In the genomic region with DNA sequence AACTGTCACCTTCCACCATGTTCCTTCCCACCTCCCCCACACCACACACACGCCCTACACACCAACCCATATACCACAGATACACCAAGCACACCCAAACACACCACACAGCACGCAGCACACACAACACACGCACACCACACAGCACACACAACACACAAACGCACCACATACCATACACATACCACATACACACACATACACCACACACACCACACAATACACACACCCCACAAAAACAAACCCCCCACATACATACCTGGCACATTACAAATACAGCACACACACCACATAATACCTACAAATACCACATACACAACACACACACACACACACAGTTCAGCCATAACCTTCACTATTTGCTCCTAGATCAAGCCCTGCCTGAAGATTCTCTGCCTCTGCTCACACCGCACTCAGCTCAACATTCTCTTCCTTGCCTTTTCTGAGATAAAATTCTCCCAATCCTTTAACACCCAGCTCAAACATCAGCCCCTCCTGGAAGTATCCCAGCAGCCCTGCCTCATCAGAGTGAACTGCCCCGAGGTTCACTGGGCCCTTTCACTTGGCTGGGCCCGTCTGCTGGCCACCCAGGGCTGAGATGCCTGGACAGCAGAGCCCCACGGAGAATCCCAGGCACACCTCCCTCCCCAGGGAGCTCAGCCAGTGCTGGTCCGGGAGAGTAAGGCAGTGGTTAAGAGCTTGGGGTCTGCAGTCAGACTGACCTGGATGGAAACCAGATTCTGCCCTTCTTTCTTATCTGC, we compare ENCODE assay signal across 11 cellular contexts. TPM values are rescaled to one million over a fixed set of nuclear protein-coding genes. Genes with fewer than 3 reads are reported as not detected.
DNase-seq lines count a peak whose midpoint lies in the region; ATAC-seq, FAIRE-seq and TF ChIP-seq lines count a peak whose summit lies in the region.
"Had no signal": no experiment of that assay in that cellular context is flagged by ENCODE, and none has a peak within 500 bp of the region (broad histone marks: within the 10 kb centered on the region; RNA-seq: fewer than 3 reads in every experiment).

No MANE protein-coding gene starts in this region.

- TF ChIP-seq CTCF in HFFc6 (IDR thresholded peaks at IDR 0.05) (no peak), kidney (IDR thresholded peaks at IDR 0.05; ENCODE audit: borderline replicate concordance, extremely low read depth, insufficient read depth) (no peak)

- H3K9me3 Mint-ChIP-seq in HFFc6 = no peaks in the 10 kb centered on the region
- no peaks in the 10 kb centered on the region for H3K9me3 Mint-ChIP-seq in activated naive CD8-positive, alpha-beta T cell treated with anti-CD3 and anti-CD28 coated beads, Interleukin-2, amount 50 U/mL, for 24 hours
- H3K9me3 Mint-ChIP-seq in stimulated activated naive CD8-positive, alpha-beta T cell treated with anti-CD3 and anti-CD28 coated beads, Interleukin-15, amount 100 ng/mL, for 72 hours = no peaks in the 10 kb centered on the region

- no peak for ATAC-seq in activated naive CD8-positive, alpha-beta T cell treated with anti-CD3 and anti-CD28 coated beads, Interleukin-2, amount 50 U/mL, for 24 hours
- ATAC-seq in stimulated activated naive CD8-positive, alpha-beta T cell treated with anti-CD3 and anti-CD28 coated beads, Interleukin-15, amount 100 ng/mL, for 72 hours = peak; percentile 26
- ATAC-seq in GM21786 (IDR thresholded peaks at IDR 0.05; ENCODE audit: unreplicated experiment) = no peak

- H3K27me3 Mint-ChIP-seq in HFFc6 (ENCODE audit: insufficient read depth) = peaks cover 3% of the 10 kb centered on the region
- H3K27me3 Mint-ChIP-seq in activated naive CD8-positive, alpha-beta T cell treated with anti-CD3 and anti-CD28 coated beads, Interleukin-2, amount 50 U/mL, for 24 hours = no peaks in the 10 kb centered on the region
- H3K27me3 Mint-ChIP-seq in stimulated activated naive CD8-positive, alpha-beta T cell treated with anti-CD3 and anti-CD28 coated beads, Interleukin-15, amount 100 ng/mL, for 72 hours = no peaks in the 10 kb centered on the region

- H3K4me3 Mint-ChIP-seq in HFFc6 = no peak overlapping the region
- H3K4me3 Mint-ChIP-seq in activated naive CD8-positive, alpha-beta T cell treated with anti-CD3 and anti-CD28 coated beads, Interleukin-2, amount 50 U/mL, for 24 hours = no peak overlapping the region
- no peak overlapping the region for H3K4me3 Mint-ChIP-seq in stimulated activated naive CD8-positive, alpha-beta T cell treated with anti-CD3 and anti-CD28 coated beads, Interleukin-15, amount 100 ng/mL, for 72 hours

- H3K27ac Mint-ChIP-seq in HFFc6 = peak overlapping the region; percentile 72
- H3K27ac Mint-ChIP-seq in activated naive CD8-positive, alpha-beta T cell treated with anti-CD3 and anti-CD28 coated beads, Interleukin-2, amount 50 U/mL, for 24 hours = peak overlapping the region; percentile 78
- peak overlapping the region; percentile 49 to 81 for H3K27ac Mint-ChIP-seq in stimulated activated naive CD8-positive, alpha-beta T cell treated with anti-CD3 and anti-CD28 coated beads, Interleukin-15, amount 100 ng/mL, for 72 hours

- peaks cover 0 to 5% of the 10 kb centered on the region in 2 donors for H3K4me1 ChIP-seq in kidney (ENCODE audit: control insufficient read depth in 1 of 2, insufficient read depth in 1 of 2, low read depth in 1 of 2, low read length in 2 of 2)

- no peaks in the 10 kb centered on the region for H3K36me3 ChIP-seq in kidney (ENCODE audit: control insufficient read depth in 1 of 2, insufficient read depth in 2 of 2, low read length in 2 of 2)

- peaks cover 28% of the 10 kb centered on the region for H3K4me1 Mint-ChIP-seq in HFFc6 (ENCODE audit: low read depth)
- peaks cover 24% of the 10 kb centered on the region for H3K4me1 Mint-ChIP-seq in activated naive CD8-positive, alpha-beta T cell treated with anti-CD3 and anti-CD28 coated beads, Interleukin-2, amount 50 U/mL, for 24 hours
- peaks cover 41% of the 10 kb centered on the region for H3K4me1 Mint-ChIP-seq in stimulated activated naive CD8-positive, alpha-beta T cell treated with anti-CD3 and anti-CD28 coated beads, Interleukin-15, amount 100 ng/mL, for 72 hours

- H3K9me3 ChIP-seq in kidney (ENCODE audit: control insufficient read depth in 1 of 2, low read length in 2 of 2) = no peaks in the 10 kb centered on the region

- intact Hi-C loops in kidney (cut with DNase I) = no loop called here

- H3K4me3 ChIP-seq in kidney (ENCODE audit: low read length in 2 of 2) = no peak overlapping the region

- H3K36me3 Mint-ChIP-seq in HFFc6 (ENCODE audit: low read depth) = peaks cover 17% of the 10 kb centered on the region
- peaks cover 48% of the 10 kb centered on the region for H3K36me3 Mint-ChIP-seq in activated naive CD8-positive, alpha-beta T cell treated with anti-CD3 and anti-CD28 coated beads, Interleukin-2, amount 50 U/mL, for 24 hours (ENCODE audit: low read depth)

- peak overlapping the region; percentile 63 to 85 for H3K27ac ChIP-seq in kidney (ENCODE audit: low read depth in 2 of 2, low read length in 2 of 2)

- no peak for DNase-seq in HFFc6
- DNase-seq in activated naive CD8-positive, alpha-beta T cell treated with anti-CD3 and anti-CD28 coated beads, Interleukin-2, amount 50 U/mL, for 24 hours = no peak
- no peak for DNase-seq in kidney
- DNase-seq in stimulated activated naive CD8-positive, alpha-beta T cell treated with anti-CD3 and anti-CD28 coated beads, Interleukin-15, amount 100 ng/mL, for 72 hours = no peak
- DNase-seq in SIG-M5 treated with dmso at 0.1 percent for 504 hours (lab: John Stamatoyannopoulos, UW; ENCODE audit: unreplicated experiment) = no peak
- no peak for DNase-seq in COLO829 (ENCODE audit: low spot score)
- no peak for DNase-seq in COR-L47 (lab: John Stamatoyannopoulos, UW)
- DNase-seq: activated CD4-positive, CD25-positive, alpha-beta regulatory T cell treated with anti-CD3 and anti-CD28 coated beads, Interleukin-2, amount 50 U/mL, for 72 hours; effector CD4-positive, alpha-beta T cell; stimulated activated CD4-positive, alpha-beta T cell treated with anti-CD3 and anti-CD28 coated beads, Interleukin-4, amount 100 ng/mL, for 24 hours had no signal

- no peak for FAIRE-seq in kidney (lab: Jason Lieb, UNC)

- H3K9ac ChIP-seq in kidney (ENCODE audit: low read length in 2 of 2) = peak overlapping the region in 1 of 2 donors; percentile 41

RNA-seq across cellular contexts. Expression of a gene that starts 31.9 kb away (rescaled TPM):
- 10 to 100 TPM; 13.0 to 29.6 (median 23.3) TPM for total RNA-seq in HFFc6 (2021; fragmentation: NEBNext Ultra II Directional; extraction: Animal tissue kit (Norgen Biotek cat#: 25700))
- total RNA-seq in kidney = 24.1 TPM
- polyA plus RNA-seq in kidney (ENCODE audit: insufficient read depth, low read depth, low replicate concordance) = 33.1 TPM
